Comparison of ENCODE assay signal across 17 cellular contexts in genomic region chr14:22147716-22148115, GRCh38.
DNase-seq lines count a peak whose midpoint lies in the region; ATAC-seq and TF ChIP-seq lines count a peak whose summit lies in the region.
"Had no signal": no experiment of that assay in that cellular context is flagged by ENCODE, and none has a peak within 500 bp of the region (broad histone marks: within the 10 kb centered on the region; RNA-seq: fewer than 3 reads in every experiment).

No MANE protein-coding gene starts in this region.

- no peak overlapping the region for H3K27ac Mint-ChIP-seq in CD4-positive, CD25-positive, alpha-beta regulatory T cell
- H3K27ac Mint-ChIP-seq in activated naive CD8-positive, alpha-beta T cell treated with anti-CD3 and anti-CD28 coated beads, Interleukin-2, amount 50 U/mL, for 24 hours, result peak overlapping the region; percentile 46
- H3K27ac Mint-ChIP-seq: immature natural killer cell, nephron had no signal

- no peak for ATAC-seq in CD4-positive, CD25-positive, alpha-beta regulatory T cell (ENCODE audit: low read depth in 2 of 2)
- ATAC-seq in RWPE2 (ENCODE audit: low read depth) (peak; percentile 40; the same call in 1 of the 3 replicates), GM21360 (IDR thresholded peaks at IDR 0.05; ENCODE audit: unreplicated experiment) (no peak), HG03108 (IDR thresholded peaks at IDR 0.05; ENCODE audit: unreplicated experiment) (no peak)
- peak; percentile 40 for ATAC-seq in activated naive CD8-positive, alpha-beta T cell treated with anti-CD3 and anti-CD28 coated beads, Interleukin-2, amount 50 U/mL, for 24 hours
- ATAC-seq: body of pancreas had no signal

- H3K4me1 ChIP-seq in CD4-positive, CD25-positive, alpha-beta regulatory T cell (ENCODE audit: control insufficient read depth, insufficient read depth, low read length, poor library complexity, severe bottlenecking), result no peaks in the 10 kb centered on the region
- H3K4me1 ChIP-seq in RWPE2 (ENCODE audit: insufficient read depth, poor library complexity, severe bottlenecking), result no peaks in the 10 kb centered on the region
- H3K4me1 ChIP-seq: body of pancreas, prostate gland, upper lobe of left lung had no signal

- DNase-seq in ACHN (peak; percentile 6), RWPE2 (ENCODE audit: low spot score) (no peak), midbrain (lab: John Stamatoyannopoulos, UW) (no peak), NOMO-1 (lab: John Stamatoyannopoulos, UW; ENCODE audit: unreplicated experiment in 2 of 2) (no peak)
- no peak for DNase-seq in CD4-positive, CD25-positive, alpha-beta regulatory T cell
- no peak for DNase-seq in activated naive CD8-positive, alpha-beta T cell treated with anti-CD3 and anti-CD28 coated beads, Interleukin-2, amount 50 U/mL, for 24 hours
- DNase-seq: activated CD4-positive, CD25-positive, alpha-beta regulatory T cell; body of pancreas; DND-41; immature natural killer cell; NCI-H526 treated with DMSO at 0.1 percent for 48 hours; stimulated activated naive CD4-positive, alpha-beta T cell treated with Interleukin-2 at 50 U/mL for 16 hours had no signal

- peaks cover 4% of the 10 kb centered on the region for H3K27me3 Mint-ChIP-seq in CD4-positive, CD25-positive, alpha-beta regulatory T cell
- peaks cover 1% of the 10 kb centered on the region for H3K27me3 Mint-ChIP-seq in activated naive CD8-positive, alpha-beta T cell treated with anti-CD3 and anti-CD28 coated beads, Interleukin-2, amount 50 U/mL, for 24 hours

- TF ChIP-seq CTCF in RWPE2 (IDR thresholded peaks at IDR 0.05; ENCODE audit: poor library complexity, severe bottlenecking), result peak; percentile 44

- in situ Hi-C loops in ACHN (cut with HindIII; ENCODE audit: low pct_ligation_motif_present, low pct_unique_long_range_greater_than_20kb, low sequenced_read_pairs), result no loop called here

- H3K4me3 Mint-ChIP-seq in CD4-positive, CD25-positive, alpha-beta regulatory T cell, result peak overlapping the region; percentile 61 to 87 (median 84)
- H3K4me3 Mint-ChIP-seq in activated naive CD8-positive, alpha-beta T cell treated with anti-CD3 and anti-CD28 coated beads, Interleukin-2, amount 50 U/mL, for 24 hours, result peak overlapping the region; percentile 79
- H3K4me3 Mint-ChIP-seq: immature natural killer cell, nephron had no signal

- H3K36me3 Mint-ChIP-seq in CD4-positive, CD25-positive, alpha-beta regulatory T cell, result no peaks in the 10 kb centered on the region
- H3K36me3 Mint-ChIP-seq in activated naive CD8-positive, alpha-beta T cell treated with anti-CD3 and anti-CD28 coated beads, Interleukin-2, amount 50 U/mL, for 24 hours (ENCODE audit: low read depth), result no peaks in the 10 kb centered on the region

- no peak overlapping the region for H3K27ac ChIP-seq in CD4-positive, CD25-positive, alpha-beta regulatory T cell (ENCODE audit: insufficient read depth, low read length, poor library complexity, severe bottlenecking)
- no peak overlapping the region for H3K27ac ChIP-seq in RWPE2 (ENCODE audit: poor library complexity, severe bottlenecking)
- H3K27ac ChIP-seq: body of pancreas, prostate gland, upper lobe of left lung had no signal

- no peaks in the 10 kb centered on the region for H3K9me3 Mint-ChIP-seq in CD4-positive, CD25-positive, alpha-beta regulatory T cell
- no peaks in the 10 kb centered on the region for H3K9me3 Mint-ChIP-seq in activated naive CD8-positive, alpha-beta T cell treated with anti-CD3 and anti-CD28 coated beads, Interleukin-2, amount 50 U/mL, for 24 hours
- H3K9me3 Mint-ChIP-seq: immature natural killer cell had no signal

- H3K4me3 ChIP-seq in CD4-positive, CD25-positive, alpha-beta regulatory T cell (ENCODE audit: low read depth, low read length), result peak overlapping the region; percentile 44
- no peak overlapping the region for H3K4me3 ChIP-seq in RWPE2 (ENCODE audit: severe bottlenecking)
- H3K4me3 ChIP-seq: body of pancreas, prostate gland, upper lobe of left lung had no signal

- no peaks in the 10 kb centered on the region for H3K27me3 ChIP-seq in CD4-positive, CD25-positive, alpha-beta regulatory T cell (ENCODE audit: control insufficient read depth, insufficient read depth, low read length)
- no peaks in the 10 kb centered on the region for H3K27me3 ChIP-seq in RWPE2 (ENCODE audit: insufficient read depth, poor library complexity, severe bottlenecking)
- H3K27me3 ChIP-seq: body of pancreas, upper lobe of left lung had no signal

- peaks cover 0 to 3% (median 0%) of the 10 kb centered on the region in 4 donors for H3K4me1 Mint-ChIP-seq in CD4-positive, CD25-positive, alpha-beta regulatory T cell
- H3K4me1 Mint-ChIP-seq in activated naive CD8-positive, alpha-beta T cell treated with anti-CD3 and anti-CD28 coated beads, Interleukin-2, amount 50 U/mL, for 24 hours, result peaks cover 3% of the 10 kb centered on the region
- H3K4me1 Mint-ChIP-seq: immature natural killer cell, nephron had no signal

- H3K36me3 ChIP-seq in CD4-positive, CD25-positive, alpha-beta regulatory T cell (ENCODE audit: control insufficient read depth, insufficient read depth, low read length), result no peaks in the 10 kb centered on the region
- no peaks in the 10 kb centered on the region for H3K36me3 ChIP-seq in RWPE2 (ENCODE audit: low read depth)
- H3K36me3 ChIP-seq: prostate gland, upper lobe of left lung had no signal

- no peaks in the 10 kb centered on the region for H3K9me3 ChIP-seq in CD4-positive, CD25-positive, alpha-beta regulatory T cell (ENCODE audit: control insufficient read depth in 2 of 2, low read length in 2 of 2)
- peaks cover 3% of the 10 kb centered on the region for H3K9me3 ChIP-seq in RWPE2 (ENCODE audit: severe bottlenecking)
- H3K9me3 ChIP-seq: body of pancreas, prostate gland, upper lobe of left lung had no signal

Comparison
In these comparisons a context has a peak if more than half of its experiments do, and no peak if none do; other contexts are left out.
1. ATAC-seq: peak in RWPE2 (single experiment) and activated naive CD8-positive, alpha-beta T cell treated with anti-CD3 and anti-CD28 coated beads, Interleukin-2, amount 50 U/mL, for 24 hours (single experiment); none in CD4-positive, CD25-positive, alpha-beta regulatory T cell (0 of 2), GM21360 (single experiment) and HG03108 (single experiment).